In the genomic region with DNA sequence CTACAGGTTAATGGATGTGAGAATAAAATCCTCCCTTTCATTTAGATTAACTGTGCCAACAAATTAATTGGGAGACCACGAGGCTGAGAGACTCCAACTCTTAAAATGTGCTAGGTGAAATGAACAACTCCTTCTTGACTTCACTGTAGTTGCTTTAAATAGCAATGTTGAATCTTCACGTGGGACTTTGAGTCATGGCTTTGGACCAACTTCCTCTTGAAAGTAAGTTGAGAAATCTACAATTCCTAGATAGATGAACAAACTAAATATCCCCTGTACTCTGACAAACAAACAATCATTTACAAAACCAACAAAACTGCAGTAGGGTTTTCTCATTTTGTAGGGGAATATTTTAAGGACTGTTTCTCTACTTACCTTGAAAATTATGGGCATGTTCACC, we compare ENCODE assay signal across 20 cellular contexts.
"Had no signal": no experiment of that assay in that cellular context is flagged by ENCODE, and none has a peak within 500 bp of the region (broad histone marks: within the 10 kb centered on the region; RNA-seq: fewer than 3 reads in every experiment).

No MANE protein-coding gene starts in this region.

- DNase-seq: KBM-7, NCI-H1092, NCI-H1105 treated with DMSO at 0.1 percent for 48 hours, NCI-H1417 treated with DMSO at 0.1 percent for 48 hours, NCI-H146, NCI-H1694 treated with DMSO at 0.1 percent for 48 hours, NCI-H1930, NCI-H2081, NCI-H2107, NCI-H2227 treated with DMSO at 0.1 percent for 48 hours, NCI-H524, NCI-H526 treated with DMSO at 0.1 percent for 48 hours, NCI-H774, OCI-M1, Peyer's patch, SHP77 treated with DMSO at 0.1 percent for 48 hours, SJCRH30 had no signal

- H3K4me3 ChIP-seq: PC-9, Peyer's patch, SJCRH30 had no signal

- ATAC-seq: Right ventricle myocardium inferior, SK-N-SH treated with all-trans-retinoic acid at 6 μM for 48 hours had no signal
